9 cellular contexts compared by ENCODE assay signal in the genomic region with DNA sequence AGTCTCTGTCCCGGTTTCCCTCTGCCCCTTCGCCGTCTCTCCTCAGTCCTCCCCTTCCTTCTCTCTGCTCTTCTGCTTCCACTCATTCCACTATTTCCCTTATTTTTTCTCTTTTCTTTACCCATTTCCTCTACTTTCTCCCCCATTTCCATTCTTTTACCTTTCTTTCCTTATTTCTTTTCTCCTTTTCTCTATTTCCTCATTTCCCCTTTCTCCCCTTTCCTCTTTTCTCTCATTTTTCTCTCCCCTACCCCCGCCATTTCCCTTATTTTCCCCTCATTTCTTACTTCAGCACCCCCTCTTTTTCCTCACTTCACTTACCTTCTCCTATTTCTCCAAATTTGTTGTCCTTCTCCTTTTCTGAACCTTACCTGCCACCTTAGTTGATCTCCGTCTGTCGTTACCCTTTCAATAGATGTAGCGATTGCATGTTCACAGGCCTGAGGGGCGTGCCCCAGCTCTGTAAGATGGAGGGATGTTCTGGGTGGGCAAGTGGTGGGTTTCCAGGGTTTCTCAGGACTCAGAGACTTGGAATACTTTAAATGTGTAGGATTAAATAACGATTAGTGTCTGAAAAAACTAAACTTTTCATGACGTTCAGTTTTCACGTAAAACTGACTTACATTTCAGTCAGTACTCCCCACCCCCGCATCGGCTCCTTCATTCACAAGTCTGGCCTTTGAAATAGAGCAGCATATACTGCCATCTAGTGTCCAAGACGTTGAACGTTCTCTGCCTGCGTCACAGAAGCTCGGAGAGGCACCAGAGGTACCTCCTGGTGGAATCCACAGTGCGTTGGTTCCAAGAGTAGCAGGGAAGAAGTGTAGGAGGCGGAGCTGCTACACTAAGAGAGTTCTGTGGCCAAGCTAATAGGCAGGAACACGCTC. TPM values are rescaled to one million over a fixed set of nuclear protein-coding genes. Genes with fewer than 3 reads are reported as not detected.
DNase-seq lines count a peak whose midpoint lies in the region; ATAC-seq and TF ChIP-seq lines count a peak whose summit lies in the region.
"Had no signal": no experiment of that assay in that cellular context is flagged by ENCODE, and none has a peak within 500 bp of the region (broad histone marks: within the 10 kb centered on the region; RNA-seq: fewer than 3 reads in every experiment).

No MANE protein-coding gene starts in this region.

- H3K9me3 Mint-ChIP-seq in activated CD4-positive, alpha-beta T cell treated with anti-CD3 and anti-CD28 coated beads, Interleukin-2, amount 10 ng/mL, durations not matched to agents 24 days and 14 days: no peaks in the 10 kb centered on the region

- TF ChIP-seq CTCF in left lung (IDR thresholded peaks at IDR 0.05): peak; percentile 56 to 76

- H3K27ac Mint-ChIP-seq in activated CD4-positive, alpha-beta T cell treated with anti-CD3 and anti-CD28 coated beads, Interleukin-2, amount 10 ng/mL, durations not matched to agents 24 days and 14 days: peak overlapping the region; percentile 74

- peak; percentile 90 for DNase-seq in Ammon's horn (ENCODE audit: low spot score)
- DNase-seq in NCI-H510A treated with DMSO at 0.1 percent for 48 hours (lab: John Stamatoyannopoulos, UW): peak; percentile 84
- peak; percentile 91 for DNase-seq in activated CD4-positive, alpha-beta T cell treated with anti-CD3 and anti-CD28 coated beads, Interleukin-2, amount 10 ng/mL, durations not matched to agents 24 days and 14 days
- peak; percentile 69 to 89 for DNase-seq in dermis microvascular lymphatic vessel endothelial cell (ENCODE audit: low read depth in 2 of 2)
- DNase-seq in left lung: peak in 1 of 2 donors; percentile 81
- DNase-seq in stimulated activated CD4-positive, alpha-beta T cell treated with anti-CD3 and anti-CD28 coated beads, Interleukin-2, amount 100 ng/mL, for 4 hours (ENCODE audit: low read depth): peak; percentile 73

- peaks cover 0 to 22% of the 10 kb centered on the region in 2 donors for H3K27me3 ChIP-seq in left lung

- peaks cover 12% of the 10 kb centered on the region for H3K27me3 Mint-ChIP-seq in activated CD4-positive, alpha-beta T cell treated with anti-CD3 and anti-CD28 coated beads, Interleukin-2, amount 10 ng/mL, durations not matched to agents 24 days and 14 days

- ATAC-seq in GM19043 (IDR thresholded peaks at IDR 0.05; ENCODE audit: low read depth, unreplicated experiment) (peak; percentile 71), HG03457 (IDR thresholded peaks at IDR 0.05; ENCODE audit: unreplicated experiment) (peak; percentile 62), left lung (peak; percentile 83)

- no peaks in the 10 kb centered on the region for H3K9me3 ChIP-seq in left lung

- peak overlapping the region in 1 of 2 donors; percentile 61 for H3K27ac ChIP-seq in left lung

- intact Hi-C loops in activated CD4-positive, alpha-beta T cell treated with anti-CD3 and anti-CD28 coated beads, Interleukin-2, amount 10 ng/mL, durations not matched to agents 24 days and 14 days (cut with micrococcal nuclease): loop anchor here (1.0 to 10.0 kb wide), 9 partner anchors 35 to 882 kb away; no protein-coding TSS in a partner anchor
- intact Hi-C loops in left lung (cut with DNase I): loop anchor here in 1 of 2 donors (5.0 to 10.0 kb wide), 2 partner anchors 52 to 120 kb away; no protein-coding TSS in a partner anchor

- H3K4me1 Mint-ChIP-seq in activated CD4-positive, alpha-beta T cell treated with anti-CD3 and anti-CD28 coated beads, Interleukin-2, amount 10 ng/mL, durations not matched to agents 24 days and 14 days: peaks cover 12% of the 10 kb centered on the region

- peak overlapping the region; percentile 89 for H3K4me3 Mint-ChIP-seq in activated CD4-positive, alpha-beta T cell treated with anti-CD3 and anti-CD28 coated beads, Interleukin-2, amount 10 ng/mL, durations not matched to agents 24 days and 14 days

- peak overlapping the region; percentile 28 to 48 for H3K4me3 ChIP-seq in left lung

- no peaks in the 10 kb centered on the region for H3K36me3 ChIP-seq in left lung

- no peaks in the 10 kb centered on the region for H3K36me3 Mint-ChIP-seq in activated CD4-positive, alpha-beta T cell treated with anti-CD3 and anti-CD28 coated beads, Interleukin-2, amount 10 ng/mL, durations not matched to agents 24 days and 14 days (ENCODE audit: low read depth)

- peaks cover 0 to 6% of the 10 kb centered on the region in 2 donors for H3K4me1 ChIP-seq in left lung

RNA-seq across cellular contexts. Expression of gene NCBP2L, which starts 0.6 kb away (rescaled TPM):
- total RNA-seq in activated CD4-positive, alpha-beta T cell treated with anti-CD3 and anti-CD28 coated beads, Interleukin-2, amount 10 ng/mL, durations not matched to agents 24 days and 14 days: not detected in 2 replicates
- total RNA-seq in dermis microvascular lymphatic vessel endothelial cell: not detected in 2 replicates
- total RNA-seq in left lung: not detected
- total RNA-seq: T-helper 1 cell treated with Interleukin-12 subunit alpha and Interleukin-12 subunit beta and Interleukin-4 antibody, amounts not matched to agents 30 ng/mL and 1 ng/mL, for 36 hours had no signal

RNA-seq across cellular contexts. Expression of gene TSC22D3, which starts 1.3 kb away (rescaled TPM):
- 17.4 and 18.2 TPM in 2 replicates for total RNA-seq in activated CD4-positive, alpha-beta T cell treated with anti-CD3 and anti-CD28 coated beads, Interleukin-2, amount 10 ng/mL, durations not matched to agents 24 days and 14 days
- total RNA-seq in dermis microvascular lymphatic vessel endothelial cell: 15.0 and 22.8 TPM in 2 replicates
- 100 to 1,000 TPM; 137 to 156 TPM for total RNA-seq in left lung

RNA-seq across cellular contexts. Expression of gene MID2, which starts 48.8 kb away (rescaled TPM):
- 4.5 and 5.2 TPM in 2 replicates for total RNA-seq in activated CD4-positive, alpha-beta T cell treated with anti-CD3 and anti-CD28 coated beads, Interleukin-2, amount 10 ng/mL, durations not matched to agents 24 days and 14 days
- 38.1 and 62.7 TPM in 2 replicates for total RNA-seq in dermis microvascular lymphatic vessel endothelial cell
- total RNA-seq in left lung: 10 to 100 TPM; 17.4 to 18.5 TPM
